ENCODE assay signal across 16 cellular contexts in the genomic region with DNA sequence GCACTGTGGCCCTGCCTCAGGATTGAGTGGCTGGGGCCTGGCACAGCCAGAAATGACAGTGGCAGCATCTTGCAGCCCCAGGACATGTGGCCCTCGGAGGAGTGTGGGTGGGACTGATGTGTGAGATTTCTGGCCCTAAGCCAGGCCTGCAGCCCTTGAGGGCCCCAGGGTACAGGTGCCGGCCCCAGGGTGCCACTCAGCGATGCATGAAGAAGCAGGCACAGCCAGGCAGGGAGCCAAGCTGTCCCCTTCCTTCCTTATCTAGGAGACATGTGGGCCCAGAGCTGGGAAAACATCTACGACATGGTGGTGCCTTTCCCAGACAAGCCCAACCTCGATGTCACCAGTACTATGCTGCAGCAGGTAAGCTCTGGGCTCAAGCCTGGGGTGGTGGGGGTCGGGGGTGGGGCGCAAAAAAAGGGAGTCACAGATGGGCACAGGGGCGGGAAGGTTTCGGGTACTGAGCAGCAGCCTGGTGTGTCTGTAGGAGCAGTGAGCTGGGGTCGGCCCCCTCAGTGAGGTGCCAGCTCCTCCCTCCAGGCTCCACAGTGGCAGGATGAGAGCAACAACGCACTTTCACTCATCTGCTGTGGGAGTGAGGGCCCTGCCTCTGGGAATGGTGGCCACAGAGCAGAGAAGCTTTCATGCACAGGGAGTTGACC. TPM values are rescaled to one million over a fixed set of nuclear protein-coding genes. Genes with fewer than 3 reads are reported as not detected.
DNase-seq lines count a peak whose midpoint lies in the region; ATAC-seq and TF ChIP-seq lines count a peak whose summit lies in the region.
"Had no signal": no experiment of that assay in that cellular context is flagged by ENCODE, and none has a peak within 500 bp of the region (broad histone marks: within the 10 kb centered on the region; RNA-seq: fewer than 3 reads in every experiment).

No MANE protein-coding gene starts in this region.

- ATAC-seq in effector memory CD8-positive, alpha-beta T cell (replicated peaks), result no peak
- no peak for ATAC-seq in GM18868 (IDR thresholded peaks at IDR 0.05; ENCODE audit: unreplicated experiment)
- ATAC-seq: A549 had no signal

- no peaks in the 10 kb centered on the region for H3K36me3 ChIP-seq in sigmoid colon

- H3K27ac Mint-ChIP-seq in activated naive CD4-positive, alpha-beta T cell treated with anti-CD3 and anti-CD28 coated beads, Interleukin-2, amount 10 ng/mL, durations not matched to agents 7 days and 5 days, result no peak overlapping the region
- no peak overlapping the region for H3K27ac Mint-ChIP-seq in effector memory CD8-positive, alpha-beta T cell
- H3K27ac Mint-ChIP-seq: activated CD4-positive, alpha-beta memory T cell treated with anti-CD3 and anti-CD28 coated beads for 36 hours; immature natural killer cell had no signal

- intact Hi-C loops in sigmoid colon (cut with DNase I), result no loop called here

- no peaks in the 10 kb centered on the region for H3K36me3 Mint-ChIP-seq in activated naive CD4-positive, alpha-beta T cell treated with anti-CD3 and anti-CD28 coated beads, Interleukin-2, amount 10 ng/mL, durations not matched to agents 7 days and 5 days
- H3K36me3 Mint-ChIP-seq in effector memory CD8-positive, alpha-beta T cell (ENCODE audit: insufficient read depth), result no peaks in the 10 kb centered on the region
- H3K36me3 Mint-ChIP-seq: activated CD4-positive, alpha-beta memory T cell treated with anti-CD3 and anti-CD28 coated beads for 36 hours; immature natural killer cell had no signal

- H3K27me3 ChIP-seq in sigmoid colon, result peaks cover 22 to 60% (median 36%) of the 10 kb centered on the region in 3 donors

- no peaks in the 10 kb centered on the region for H3K9me3 Mint-ChIP-seq in activated naive CD4-positive, alpha-beta T cell treated with anti-CD3 and anti-CD28 coated beads, Interleukin-2, amount 10 ng/mL, durations not matched to agents 7 days and 5 days
- no peaks in the 10 kb centered on the region for H3K9me3 Mint-ChIP-seq in effector memory CD8-positive, alpha-beta T cell
- H3K9me3 Mint-ChIP-seq: activated CD4-positive, alpha-beta memory T cell treated with anti-CD3 and anti-CD28 coated beads for 36 hours; immature natural killer cell had no signal

- H3K4me1 ChIP-seq in sigmoid colon, result peaks cover 0 to 25% (median 21%) of the 10 kb centered on the region in 4 donors

- no peak overlapping the region for H3K4me3 Mint-ChIP-seq in activated naive CD4-positive, alpha-beta T cell treated with anti-CD3 and anti-CD28 coated beads, Interleukin-2, amount 10 ng/mL, durations not matched to agents 7 days and 5 days
- H3K4me3 Mint-ChIP-seq in effector memory CD8-positive, alpha-beta T cell, result no peak overlapping the region
- H3K4me3 Mint-ChIP-seq: activated CD4-positive, alpha-beta memory T cell treated with anti-CD3 and anti-CD28 coated beads for 36 hours; immature natural killer cell had no signal

- H3K9me3 ChIP-seq in sigmoid colon, result no peaks in the 10 kb centered on the region
- H3K9me3 ChIP-seq: A549 had no signal

- H3K27me3 Mint-ChIP-seq in activated naive CD4-positive, alpha-beta T cell treated with anti-CD3 and anti-CD28 coated beads, Interleukin-2, amount 10 ng/mL, durations not matched to agents 7 days and 5 days, result peaks cover 60% of the 10 kb centered on the region
- peaks cover 24 to 26% of the 10 kb centered on the region in 2 donors for H3K27me3 Mint-ChIP-seq in effector memory CD8-positive, alpha-beta T cell

- no peak for TF ChIP-seq POLR2A in erythroblast (IDR thresholded peaks at IDR 0.05; ENCODE audit: low read length)
- no peak for TF ChIP-seq POLR2A in sigmoid colon (IDR thresholded peaks at IDR 0.05)

- no peak for TF ChIP-seq CTCF in sigmoid colon (IDR thresholded peaks at IDR 0.05)

- 81 to 84% methylated on average over 11 of the region's 11 CpGs for WGBS in sigmoid colon, 2 donors

- H3K4me1 Mint-ChIP-seq in activated naive CD4-positive, alpha-beta T cell treated with anti-CD3 and anti-CD28 coated beads, Interleukin-2, amount 10 ng/mL, durations not matched to agents 7 days and 5 days, result peaks cover 14% of the 10 kb centered on the region
- peaks cover 9 to 18% of the 10 kb centered on the region in 2 donors for H3K4me1 Mint-ChIP-seq in effector memory CD8-positive, alpha-beta T cell (ENCODE audit: low read depth in 2 of 2)

- CTCF ChIA-PET in activated naive CD4-positive, alpha-beta T cell treated with anti-CD3 and anti-CD28 coated beads, Interleukin-2, amount 10 ng/mL, durations not matched to agents 7 days and 5 days (lab: Charles Lee), result interaction anchor here (1.3 to 8.7 kb wide), 4 partner anchors 12 to 137 kb away, joined by 3 to 235 read pairs (median 8); no protein-coding TSS in a partner anchor

- no peak for TF ChIP-seq EP300 in sigmoid colon (IDR thresholded peaks at IDR 0.05)

- DNase-seq in activated naive CD4-positive, alpha-beta T cell treated with anti-CD3 and anti-CD28 coated beads, Interleukin-2, amount 10 ng/mL, durations not matched to agents 7 days and 5 days, result peak; percentile 17
- DNase-seq in activated naive CD4-positive, alpha-beta T cell treated with Interleukin-2 at 50 U/mL for 16 hours, result no peak
- DNase-seq in NCI-H2029 (lab: John Stamatoyannopoulos, UW) (peak; percentile 93), NCI-H774 (lab: John Stamatoyannopoulos, UW) (peak; percentile 46), erythroblast (lab: John Stamatoyannopoulos, UW) (no peak), sigmoid colon (no peak)
- DNase-seq in effector memory CD8-positive, alpha-beta T cell, result no peak
- DNase-seq: activated CD4-positive, alpha-beta memory T cell treated with anti-CD3 and anti-CD28 coated beads for 36 hours; Calu3; immature natural killer cell; mesenchymal stem cell; Right ventricle myocardium superior had no signal

- no peak overlapping the region for H3K4me3 ChIP-seq in sigmoid colon
- H3K4me3 ChIP-seq: A549 had no signal

- no peak overlapping the region for H3K27ac ChIP-seq in sigmoid colon
- H3K27ac ChIP-seq: A549, epithelial cell of prostate had no signal

RNA-seq across cellular contexts. Expression of gene ACE, which starts 4.1 kb away (rescaled TPM):
- total RNA-seq in sigmoid colon, result 10 to 100 TPM in 1 of 4 donors, 1 to 10 TPM in 3; 1.4 to 24.9 (median 2.8) TPM
- polyA plus RNA-seq in sigmoid colon, result 1 to 10 TPM; 2.4 to 9.8 (median 2.5) TPM

RNA-seq across cellular contexts. Expression of gene CYB561, which starts 34.9 kb away (rescaled TPM):
- total RNA-seq in sigmoid colon, result 10 to 100 TPM in 3 of 4 donors, 1 to 10 TPM in 1; 6.3 to 16.4 (median 12.9) TPM
- 10 to 100 TPM in 2 of 3 donors, 1 to 10 TPM in 1; 9.0 to 59.2 (median 10.2) TPM for polyA plus RNA-seq in sigmoid colon

RNA-seq across cellular contexts. Expression of gene KCNH6, which starts 42.2 kb away (rescaled TPM):
- not detected for total RNA-seq in sigmoid colon
- polyA plus RNA-seq in sigmoid colon, result under 1 TPM in 1 of 3 donors, not detected in 2; 0.13 TPM
- total RNA-seq: activated CD4-positive, alpha-beta memory T cell treated with anti-CD3 and anti-CD28 coated beads for 36 hours; Calu3; Right ventricle myocardium superior had no signal
- polyA plus RNA-seq: A549, immature natural killer cell, neural cell had no signal

Comparison
In these comparisons a context has a peak if more than half of its experiments do, and no peak if none do; other contexts are left out.
1. DNase-seq: peak in activated naive CD4-positive, alpha-beta T cell treated with anti-CD3 and anti-CD28 coated beads, Interleukin-2, amount 10 ng/mL, durations not matched to agents 7 days and 5 days (single experiment), NCI-H2029 (single experiment) and NCI-H774 (single experiment); none in activated naive CD4-positive, alpha-beta T cell treated with Interleukin-2 at 50 U/mL for 16 hours (single experiment), effector memory CD8-positive, alpha-beta T cell (0 of 3), erythroblast (0 of 2) and sigmoid colon (single experiment).